7 cellular contexts compared by ENCODE assay signal in genomic region chr5:140401362-140402257, GRCh38.
DNase-seq lines count a peak whose midpoint lies in the region; ATAC-seq and TF ChIP-seq lines count a peak whose summit lies in the region.

ANKHD1 (plus strand) TSS chr5:140401833; CDS start chr5:140401968, 135 bp downstream.

- H3K4me3 ChIP-seq in astrocyte of the spinal cord (ENCODE audit: low read depth, low read length) (peak within 1 kb of the TSS; percentile 98), retinal pigment epithelial cell (ENCODE audit: low read length) (peak within 1 kb of the TSS; percentile 97)

- TF ChIP-seq CTCF in astrocyte of the spinal cord (IDR thresholded peaks at IDR 0.05; ENCODE audit: low read depth, low read length): no peak
- TF ChIP-seq CTCF in retinal pigment epithelial cell (conservative IDR thresholded peaks at IDR 0.05; ENCODE audit: low read depth, low read length): no peak

- DNase-seq in NCI-H2081 (lab: John Stamatoyannopoulos, UW): peak; percentile 97 to 99
- DNase-seq in T1000 (lab: John Stamatoyannopoulos, UW): peak; percentile 98
- DNase-seq in astrocyte of the spinal cord (ENCODE audit: low read depth, low spot score): peak; percentile 100
- DNase-seq in hippocampal formation (lab: John Stamatoyannopoulos, UW): peak; percentile 99 to 100
- DNase-seq in retinal pigment epithelial cell (ENCODE audit: low read depth): peak; percentile 100

- peak; percentile 81 for ATAC-seq in GM18508 (IDR thresholded peaks at IDR 0.05; ENCODE audit: insufficient read depth, unreplicated experiment)
- peak; percentile 85 for ATAC-seq in HG03025 (IDR thresholded peaks at IDR 0.05; ENCODE audit: low FRiP score, unreplicated experiment)

- in situ Hi-C loops in astrocyte of the spinal cord (cut with HindIII; ENCODE audit: low sequenced_read_pairs): no loop called here

Comparison
In these comparisons a context has a peak if more than half of its experiments do, and no peak if none do; other contexts are left out.
1. Peak in every context shown above with its lines: DNase-seq, ATAC-seq and H3K4me3 ChIP-seq.